1 cellular context compared by ENCODE assay signal in the genomic region with DNA sequence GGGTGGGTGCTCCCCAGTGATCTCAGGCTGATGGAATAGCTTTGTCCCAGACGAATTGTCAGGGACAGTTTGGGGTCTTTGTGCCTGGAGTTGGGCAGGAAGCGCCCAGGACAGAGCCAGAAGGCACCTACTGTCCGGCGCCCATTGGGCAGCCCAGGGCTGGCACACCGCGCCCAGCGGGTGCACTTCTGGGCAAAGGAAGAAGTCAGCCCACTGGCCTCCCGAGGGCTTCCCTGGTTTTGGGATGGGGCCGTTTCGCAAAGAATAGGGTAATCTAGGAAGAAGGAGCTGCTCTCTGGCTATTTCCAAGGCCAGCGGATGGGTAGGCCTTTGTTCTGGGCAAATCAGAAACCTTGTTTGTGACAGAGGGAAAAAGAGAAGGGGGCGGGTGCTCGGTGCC.
TF ChIP-seq lines count a peak whose summit lies in the region.

No MANE protein-coding gene starts in this region.

TF ChIP-seq in GM23338, 12 proteins besides CTCF, POLR2A, EP300 and RAD21 (continued from another document):
- TF ChIP-seq, protein P1, sequence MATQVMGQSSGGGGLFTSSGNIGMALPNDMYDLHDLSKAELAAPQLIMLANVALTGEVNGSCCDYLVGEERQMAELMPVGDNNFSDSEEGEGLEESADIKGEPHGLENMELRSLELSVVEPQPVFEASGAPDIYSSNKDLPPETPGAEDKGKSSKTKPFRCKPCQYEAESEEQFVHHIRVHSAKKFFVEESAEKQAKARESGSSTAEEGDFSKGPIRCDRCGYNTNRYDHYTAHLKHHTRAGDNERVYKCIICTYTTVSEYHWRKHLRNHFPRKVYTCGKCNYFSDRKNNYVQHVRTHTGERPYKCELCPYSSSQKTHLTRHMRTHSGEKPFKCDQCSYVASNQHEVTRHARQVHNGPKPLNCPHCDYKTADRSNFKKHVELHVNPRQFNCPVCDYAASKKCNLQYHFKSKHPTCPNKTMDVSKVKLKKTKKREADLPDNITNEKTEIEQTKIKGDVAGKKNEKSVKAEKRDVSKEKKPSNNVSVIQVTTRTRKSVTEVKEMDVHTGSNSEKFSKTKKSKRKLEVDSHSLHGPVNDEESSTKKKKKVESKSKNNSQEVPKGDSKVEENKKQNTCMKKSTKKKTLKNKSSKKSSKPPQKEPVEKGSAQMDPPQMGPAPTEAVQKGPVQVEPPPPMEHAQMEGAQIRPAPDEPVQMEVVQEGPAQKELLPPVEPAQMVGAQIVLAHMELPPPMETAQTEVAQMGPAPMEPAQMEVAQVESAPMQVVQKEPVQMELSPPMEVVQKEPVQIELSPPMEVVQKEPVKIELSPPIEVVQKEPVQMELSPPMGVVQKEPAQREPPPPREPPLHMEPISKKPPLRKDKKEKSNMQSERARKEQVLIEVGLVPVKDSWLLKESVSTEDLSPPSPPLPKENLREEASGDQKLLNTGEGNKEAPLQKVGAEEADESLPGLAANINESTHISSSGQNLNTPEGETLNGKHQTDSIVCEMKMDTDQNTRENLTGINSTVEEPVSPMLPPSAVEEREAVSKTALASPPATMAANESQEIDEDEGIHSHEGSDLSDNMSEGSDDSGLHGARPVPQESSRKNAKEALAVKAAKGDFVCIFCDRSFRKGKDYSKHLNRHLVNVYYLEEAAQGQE (IDR thresholded peaks at IDR 0.05; ENCODE audit: unreplicated experiment): no peak
- TF ChIP-seq, protein P2, sequence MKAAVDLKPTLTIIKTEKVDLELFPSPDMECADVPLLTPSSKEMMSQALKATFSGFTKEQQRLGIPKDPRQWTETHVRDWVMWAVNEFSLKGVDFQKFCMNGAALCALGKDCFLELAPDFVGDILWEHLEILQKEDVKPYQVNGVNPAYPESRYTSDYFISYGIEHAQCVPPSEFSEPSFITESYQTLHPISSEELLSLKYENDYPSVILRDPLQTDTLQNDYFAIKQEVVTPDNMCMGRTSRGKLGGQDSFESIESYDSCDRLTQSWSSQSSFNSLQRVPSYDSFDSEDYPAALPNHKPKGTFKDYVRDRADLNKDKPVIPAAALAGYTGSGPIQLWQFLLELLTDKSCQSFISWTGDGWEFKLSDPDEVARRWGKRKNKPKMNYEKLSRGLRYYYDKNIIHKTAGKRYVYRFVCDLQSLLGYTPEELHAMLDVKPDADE (IDR thresholded peaks at IDR 0.05): no peak
- no peak for TF ChIP-seq EZH2 (IDR thresholded peaks at IDR 0.05; ENCODE audit: low read depth, unreplicated experiment)
- no peak for TF ChIP-seq NANOG (IDR thresholded peaks at IDR 0.05; ENCODE audit: borderline replicate concordance)
- TF ChIP-seq STAT1 (IDR thresholded peaks at IDR 0.05; ENCODE audit: unreplicated experiment): no peak
- TF ChIP-seq POLR2AphosphoS5 (IDR thresholded peaks at IDR 0.05; ENCODE audit: low read depth): no peak
- no peak for TF ChIP-seq JUNB (IDR thresholded peaks at IDR 0.05; ENCODE audit: unreplicated experiment)
- no peak for TF ChIP-seq ZNF331 (CRISPR knock-in tag; IDR thresholded peaks at IDR 0.05; ENCODE audit: low read depth)
- no peak for TF ChIP-seq EZH2phosphoT487 (IDR thresholded peaks at IDR 0.05; ENCODE audit: unreplicated experiment)
- TF ChIP-seq, protein P3, sequence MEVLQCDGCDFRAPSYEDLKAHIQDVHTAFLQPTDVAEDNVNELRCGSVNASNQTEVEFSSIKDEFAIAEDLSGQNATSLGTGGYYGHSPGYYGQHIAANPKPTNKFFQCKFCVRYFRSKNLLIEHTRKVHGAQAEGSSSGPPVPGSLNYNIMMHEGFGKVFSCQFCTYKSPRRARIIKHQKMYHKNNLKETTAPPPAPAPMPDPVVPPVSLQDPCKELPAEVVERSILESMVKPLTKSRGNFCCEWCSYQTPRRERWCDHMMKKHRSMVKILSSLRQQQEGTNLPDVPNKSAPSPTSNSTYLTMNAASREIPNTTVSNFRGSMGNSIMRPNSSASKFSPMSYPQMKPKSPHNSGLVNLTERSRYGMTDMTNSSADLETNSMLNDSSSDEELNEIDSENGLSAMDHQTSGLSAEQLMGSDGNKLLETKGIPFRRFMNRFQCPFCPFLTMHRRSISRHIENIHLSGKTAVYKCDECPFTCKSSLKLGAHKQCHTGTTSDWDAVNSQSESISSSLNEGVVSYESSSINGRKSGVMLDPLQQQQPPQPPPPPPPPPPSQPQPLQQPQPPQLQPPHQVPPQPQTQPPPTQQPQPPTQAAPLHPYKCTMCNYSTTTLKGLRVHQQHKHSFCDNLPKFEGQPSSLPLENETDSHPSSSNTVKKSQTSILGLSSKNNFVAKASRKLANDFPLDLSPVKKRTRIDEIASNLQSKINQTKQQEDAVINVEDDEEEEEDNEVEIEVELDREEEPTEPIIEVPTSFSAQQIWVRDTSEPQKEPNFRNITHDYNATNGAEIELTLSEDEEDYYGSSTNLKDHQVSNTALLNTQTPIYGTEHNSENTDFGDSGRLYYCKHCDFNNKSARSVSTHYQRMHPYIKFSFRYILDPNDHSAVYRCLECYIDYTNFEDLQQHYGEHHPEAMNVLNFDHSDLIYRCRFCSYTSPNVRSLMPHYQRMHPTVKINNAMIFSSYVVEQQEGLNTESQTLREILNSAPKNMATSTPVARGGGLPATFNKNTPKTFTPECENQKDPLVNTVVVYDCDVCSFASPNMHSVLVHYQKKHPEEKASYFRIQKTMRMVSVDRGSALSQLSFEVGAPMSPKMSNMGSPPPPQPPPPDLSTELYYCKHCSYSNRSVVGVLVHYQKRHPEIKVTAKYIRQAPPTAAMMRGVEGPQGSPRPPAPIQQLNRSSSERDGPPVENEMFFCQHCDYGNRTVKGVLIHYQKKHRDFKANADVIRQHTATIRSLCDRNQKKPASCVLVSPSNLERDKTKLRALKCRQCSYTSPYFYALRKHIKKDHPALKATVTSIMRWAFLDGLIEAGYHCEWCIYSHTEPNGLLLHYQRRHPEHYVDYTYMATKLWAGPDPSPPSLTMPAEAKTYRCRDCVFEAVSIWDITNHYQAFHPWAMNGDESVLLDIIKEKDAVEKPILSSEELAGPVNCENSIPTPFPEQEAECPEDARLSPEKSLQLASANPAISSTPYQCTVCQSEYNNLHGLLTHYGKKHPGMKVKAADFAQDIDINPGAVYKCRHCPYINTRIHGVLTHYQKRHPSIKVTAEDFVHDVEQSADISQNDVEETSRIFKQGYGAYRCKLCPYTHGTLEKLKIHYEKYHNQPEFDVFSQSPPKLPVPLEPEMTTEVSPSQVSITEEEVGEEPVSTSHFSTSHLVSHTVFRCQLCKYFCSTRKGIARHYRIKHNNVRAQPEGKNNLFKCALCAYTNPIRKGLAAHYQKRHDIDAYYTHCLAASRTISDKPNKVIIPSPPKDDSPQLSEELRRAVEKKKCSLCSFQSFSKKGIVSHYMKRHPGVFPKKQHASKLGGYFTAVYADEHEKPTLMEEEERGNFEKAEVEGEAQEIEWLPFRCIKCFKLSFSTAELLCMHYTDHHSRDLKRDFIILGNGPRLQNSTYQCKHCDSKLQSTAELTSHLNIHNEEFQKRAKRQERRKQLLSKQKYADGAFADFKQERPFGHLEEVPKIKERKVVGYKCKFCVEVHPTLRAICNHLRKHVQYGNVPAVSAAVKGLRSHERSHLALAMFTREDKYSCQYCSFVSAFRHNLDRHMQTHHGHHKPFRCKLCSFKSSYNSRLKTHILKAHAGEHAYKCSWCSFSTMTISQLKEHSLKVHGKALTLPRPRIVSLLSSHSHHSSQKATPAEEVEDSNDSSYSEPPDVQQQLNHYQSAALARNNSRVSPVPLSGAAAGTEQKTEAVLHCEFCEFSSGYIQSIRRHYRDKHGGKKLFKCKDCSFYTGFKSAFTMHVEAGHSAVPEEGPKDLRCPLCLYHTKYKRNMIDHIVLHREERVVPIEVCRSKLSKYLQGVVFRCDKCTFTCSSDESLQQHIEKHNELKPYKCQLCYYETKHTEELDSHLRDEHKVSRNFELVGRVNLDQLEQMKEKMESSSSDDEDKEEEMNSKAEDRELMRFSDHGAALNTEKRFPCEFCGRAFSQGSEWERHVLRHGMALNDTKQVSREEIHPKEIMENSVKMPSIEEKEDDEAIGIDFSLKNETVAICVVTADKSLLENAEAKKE (CRISPR knock-in tag; IDR thresholded peaks at IDR 0.05): no peak
- no peak for TF ChIP-seq ZNF114 (CRISPR knock-in tag; IDR thresholded peaks at IDR 0.05)
